ENCODE assay signal across 14 cellular contexts in the genomic region with DNA sequence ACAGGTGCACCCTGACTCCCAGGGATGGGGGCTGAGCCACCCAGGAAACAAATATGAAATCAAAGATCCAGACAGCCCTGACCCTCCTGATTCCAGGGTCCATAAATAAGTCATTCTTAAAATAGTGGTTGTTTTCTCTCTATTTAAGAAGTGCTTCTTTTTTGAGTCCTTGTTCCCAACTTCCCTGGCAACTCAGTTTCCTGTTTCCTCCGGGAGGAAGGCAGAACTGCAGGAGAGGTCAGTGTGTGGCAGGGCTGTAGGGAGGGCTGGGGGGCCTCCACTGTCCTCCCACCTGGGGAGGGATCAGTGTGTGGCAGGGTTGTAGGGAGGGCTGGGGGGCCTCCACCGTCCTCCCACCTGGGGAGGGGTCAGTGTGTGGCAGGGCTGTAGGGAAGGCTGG.
A peak's percentile ranks its signal among the peaks of the same experiment; 100 is the strongest.
DNase-seq lines count a peak whose midpoint lies in the region; ATAC-seq and TF ChIP-seq lines count a peak whose summit lies in the region.
"Had no signal": no experiment of that assay in that cellular context is flagged by ENCODE, and none has a peak within 500 bp of the region (broad histone marks: within the 10 kb centered on the region; RNA-seq: fewer than 3 reads in every experiment).

No MANE protein-coding gene starts in this region.

- peaks cover 24 to 60% (median 43%) of the 10 kb centered on the region in 4 donors for H3K4me1 Mint-ChIP-seq in CD4-positive, alpha-beta memory T cell
- peaks cover 85% of the 10 kb centered on the region for H3K4me1 Mint-ChIP-seq in activated naive CD8-positive, alpha-beta T cell treated with anti-CD3 and anti-CD28 coated beads, Interleukin-2, amount 50 U/mL, for 24 hours
- peaks cover 38 to 76% (median 74%) of the 10 kb centered on the region in 4 donors for H3K4me1 Mint-ChIP-seq in naive thymus-derived CD8-positive, alpha-beta T cell
- H3K4me1 Mint-ChIP-seq in MCF 10A (ENCODE audit: insufficient read depth, unreplicated experiment): no peaks in the 10 kb centered on the region

- ATAC-seq in activated naive CD8-positive, alpha-beta T cell treated with anti-CD3 and anti-CD28 coated beads, Interleukin-2, amount 50 U/mL, for 24 hours: no peak
- ATAC-seq in naive thymus-derived CD8-positive, alpha-beta T cell: no peak
- no peak for ATAC-seq in GM18502 (IDR thresholded peaks at IDR 0.05; ENCODE audit: poor library complexity, unreplicated experiment)
- ATAC-seq: psoas muscle had no signal

- H3K27me3 ChIP-seq in A673 (replicated peaks; ENCODE audit: insufficient read depth, low read depth, low read length, poor library complexity): no peaks in the 10 kb centered on the region
- H3K27me3 ChIP-seq in CD4-positive, alpha-beta memory T cell (ENCODE audit: insufficient read depth, low read length): no peaks in the 10 kb centered on the region

- H3K36me3 Mint-ChIP-seq in CD4-positive, alpha-beta memory T cell: peaks cover 9 to 12% of the 10 kb centered on the region in 2 donors
- peaks cover 68% of the 10 kb centered on the region for H3K36me3 Mint-ChIP-seq in activated naive CD8-positive, alpha-beta T cell treated with anti-CD3 and anti-CD28 coated beads, Interleukin-2, amount 50 U/mL, for 24 hours (ENCODE audit: low read depth)
- H3K36me3 Mint-ChIP-seq in naive thymus-derived CD8-positive, alpha-beta T cell: peaks cover 15 to 28% (median 21%) of the 10 kb centered on the region in 3 donors
- peaks cover 21% of the 10 kb centered on the region for H3K36me3 Mint-ChIP-seq in MCF 10A (ENCODE audit: insufficient read depth, unreplicated experiment)

- CTCF ChIA-PET in A673 (lab: Charles Lee): no interaction called here
- CTCF ChIA-PET in CD4-positive, alpha-beta memory T cell (lab: Charles Lee; ENCODE audit: partially characterized antibody): no interaction called here
- CTCF ChIA-PET in MCF 10A (lab: Yijun Ruan, JAX): no interaction called here

- H3K9me3 ChIP-seq in A673 (ENCODE audit: low read depth, low read length, poor library complexity, severe bottlenecking): no peaks in the 10 kb centered on the region
- H3K9me3 ChIP-seq in CD4-positive, alpha-beta memory T cell (ENCODE audit: control insufficient read depth in 1 of 2, low read length in 2 of 2): no peaks in the 10 kb centered on the region
- H3K9me3 ChIP-seq: psoas muscle, SK-N-SH had no signal

- H3K27ac ChIP-seq in A673 (ENCODE audit: low read depth, low read length, poor library complexity, severe bottlenecking): peak overlapping the region; percentile 30
- no peak overlapping the region for H3K27ac ChIP-seq in CD4-positive, alpha-beta memory T cell (ENCODE audit: low read depth, low read length)
- H3K27ac ChIP-seq: psoas muscle had no signal

- DNase-seq in A673 (ENCODE audit: low spot score) (no peak), MCF 10A (ENCODE audit: unreplicated experiment) (no peak), GM13977 (ENCODE audit: low spot score) (no peak), OCI-M2 (lab: John Stamatoyannopoulos, UW; ENCODE audit: unreplicated experiment) (no peak)
- DNase-seq in CD4-positive, alpha-beta memory T cell: no peak
- DNase-seq in activated naive CD8-positive, alpha-beta T cell treated with anti-CD3 and anti-CD28 coated beads, Interleukin-2, amount 50 U/mL, for 24 hours: no peak
- peak in 1 of 10 donors; percentile 16 for DNase-seq in naive thymus-derived CD8-positive, alpha-beta T cell
- DNase-seq: endodermal cell, foreskin melanocyte, NCI-H2227 treated with DMSO at 0.1 percent for 48 hours, SK-N-SH had no signal

- peaks cover 18% of the 10 kb centered on the region for H3K4me1 ChIP-seq in A673 (ENCODE audit: insufficient read depth, low read length, poor library complexity, severe bottlenecking)
- H3K4me1 ChIP-seq in CD4-positive, alpha-beta memory T cell (ENCODE audit: insufficient read depth, low read length): peaks cover 36% of the 10 kb centered on the region

- no peak for TF ChIP-seq CTCF in A673 (conservative IDR thresholded peaks at IDR 0.05; ENCODE audit: low read depth, low read length)
- no peak for TF ChIP-seq CTCF in MCF 10A (IDR thresholded peaks at IDR 0.05; ENCODE audit: unreplicated experiment)
- no peak for TF ChIP-seq CTCF in GM13977 (IDR thresholded peaks at IDR 0.05; ENCODE audit: extremely low read depth, insufficient read depth, missing control alignments)

- H3K27ac Mint-ChIP-seq in CD4-positive, alpha-beta memory T cell: peak overlapping the region in 4 of 7 donors; percentile 7 to 64 (median 14)
- H3K27ac Mint-ChIP-seq in activated naive CD8-positive, alpha-beta T cell treated with anti-CD3 and anti-CD28 coated beads, Interleukin-2, amount 50 U/mL, for 24 hours: peak overlapping the region; percentile 91
- peak overlapping the region; percentile 90 to 99 (median 98) for H3K27ac Mint-ChIP-seq in naive thymus-derived CD8-positive, alpha-beta T cell
- H3K27ac Mint-ChIP-seq in MCF 10A (ENCODE audit: low read depth, unreplicated experiment): no peak overlapping the region
- H3K27ac Mint-ChIP-seq: endodermal cell had no signal

- no peaks in the 10 kb centered on the region for H3K27me3 Mint-ChIP-seq in CD4-positive, alpha-beta memory T cell
- H3K27me3 Mint-ChIP-seq in activated naive CD8-positive, alpha-beta T cell treated with anti-CD3 and anti-CD28 coated beads, Interleukin-2, amount 50 U/mL, for 24 hours: no peaks in the 10 kb centered on the region
- no peaks in the 10 kb centered on the region for H3K27me3 Mint-ChIP-seq in naive thymus-derived CD8-positive, alpha-beta T cell
- no peaks in the 10 kb centered on the region for H3K27me3 Mint-ChIP-seq in MCF 10A (ENCODE audit: insufficient read depth, unreplicated experiment)
- H3K27me3 Mint-ChIP-seq: B cell had no signal

- POLR2A ChIA-PET in A673 (lab: Charles Lee; ENCODE audit: low non-redundant PET): no interaction called here
- POLR2A ChIA-PET in CD4-positive, alpha-beta memory T cell (lab: Charles Lee; ENCODE audit: partially characterized antibody): interaction anchor here (9.8 kb wide), 1 partner anchor 9 kb away, joined by 200 read pairs; no protein-coding TSS in a partner anchor
- POLR2A ChIA-PET in naive thymus-derived CD8-positive, alpha-beta T cell (lab: Charles Lee): no interaction called here
- POLR2A ChIA-PET in MCF 10A (lab: Yijun Ruan, JAX): no interaction called here

- in situ Hi-C loops in GM13977 (cut with MboI; ENCODE audit: low pct_unique_long_range_greater_than_20kb, low sequenced_read_pairs, unreplicated experiment): no loop called here

- BruUV-seq in A673 (replicated peaks; lab: Mats Ljungman, UMichigan): no TSS peak
- no TSS peak for BruUV-seq in MCF 10A (replicated peaks; lab: Mats Ljungman, UMichigan)

- H3K36me3 ChIP-seq in A673 (ENCODE audit: insufficient read depth, low read length, poor library complexity, severe bottlenecking): no peaks in the 10 kb centered on the region
- H3K36me3 ChIP-seq in CD4-positive, alpha-beta memory T cell (ENCODE audit: insufficient read depth, low read length): no peaks in the 10 kb centered on the region

- peaks cover 0 to 7% (median 2%) of the 10 kb centered on the region in 8 donors for H3K9me3 Mint-ChIP-seq in CD4-positive, alpha-beta memory T cell
- peaks cover 10% of the 10 kb centered on the region for H3K9me3 Mint-ChIP-seq in activated naive CD8-positive, alpha-beta T cell treated with anti-CD3 and anti-CD28 coated beads, Interleukin-2, amount 50 U/mL, for 24 hours
- H3K9me3 Mint-ChIP-seq in naive thymus-derived CD8-positive, alpha-beta T cell: peaks cover 0 to 12% (median 6%) of the 10 kb centered on the region in 9 donors
- peaks cover 11% of the 10 kb centered on the region for H3K9me3 Mint-ChIP-seq in MCF 10A (ENCODE audit: unreplicated experiment)
- H3K9me3 Mint-ChIP-seq: endodermal cell had no signal

- no peak overlapping the region for H3K4me3 Mint-ChIP-seq in CD4-positive, alpha-beta memory T cell
- H3K4me3 Mint-ChIP-seq in activated naive CD8-positive, alpha-beta T cell treated with anti-CD3 and anti-CD28 coated beads, Interleukin-2, amount 50 U/mL, for 24 hours: peak overlapping the region; percentile 82
- H3K4me3 Mint-ChIP-seq in naive thymus-derived CD8-positive, alpha-beta T cell: peak overlapping the region; percentile 58 to 90 (median 78)
- H3K4me3 Mint-ChIP-seq in MCF 10A (ENCODE audit: unreplicated experiment): no peak overlapping the region
- H3K4me3 Mint-ChIP-seq: B cell, endodermal cell had no signal

- no peak overlapping the region for H3K4me3 ChIP-seq in A673 (ENCODE audit: low read depth, low read length, poor library complexity, severe bottlenecking)
- no peak overlapping the region for H3K4me3 ChIP-seq in CD4-positive, alpha-beta memory T cell (ENCODE audit: low read length in 2 of 2)
- H3K4me3 ChIP-seq: psoas muscle had no signal

- intact Hi-C loops in A673 (cut with micrococcal nuclease; ENCODE audit: unreplicated experiment): loop anchor here (10.0 kb wide), 1 partner anchor 166 kb away; no protein-coding TSS in a partner anchor
- intact Hi-C loops in CD4-positive, alpha-beta memory T cell (cut with micrococcal nuclease): no loop called here
- intact Hi-C loops in MCF 10A (cut with micrococcal nuclease): no loop called here

Comparison
In these comparisons a context has a peak if more than half of its experiments do, and no peak if none do; other contexts are left out.
1. H3K4me3 Mint-ChIP-seq: peak in activated naive CD8-positive, alpha-beta T cell treated with anti-CD3 and anti-CD28 coated beads, Interleukin-2, amount 50 U/mL, for 24 hours (single experiment) and naive thymus-derived CD8-positive, alpha-beta T cell (10 of 10); none in CD4-positive, alpha-beta memory T cell (0 of 8) and MCF 10A (single experiment).